In genomic region chr12:123506059-123506842, GRCh38 we compare ENCODE assay signal across 18 cellular contexts. TPM values are rescaled to one million over a fixed set of nuclear protein-coding genes. Genes with fewer than 3 reads are reported as not detected.
A peak's percentile ranks its signal among the peaks of the same experiment; 100 is the strongest.
DNase-seq lines count a peak whose midpoint lies in the region; ATAC-seq, FAIRE-seq and TF ChIP-seq lines count a peak whose summit lies in the region.
"Had no signal": no experiment of that assay in that cellular context is flagged by ENCODE, and none has a peak within 500 bp of the region (broad histone marks: within the 10 kb centered on the region; RNA-seq: fewer than 3 reads in every experiment).

No MANE protein-coding gene starts in this region.

- no peak overlapping the region for H3K27ac ChIP-seq in HepG2 (ENCODE audit: extremely low read length, insufficient read depth, low read length)
- H3K27ac ChIP-seq in right lobe of liver = no peak overlapping the region
- H3K27ac ChIP-seq in neuronal stem cell (replicated peaks; ENCODE audit: low read length) = no peak overlapping the region
- H3K27ac ChIP-seq: BLaER1 treated with 17β-estradiol and CSF1 and Interleukin-3, amounts not matched to agents 10 nM and 100 nM; GM23248 had no signal

- H3K9me3 Mint-ChIP-seq in dendritic cell treated with granulocyte-macrophage colony-stimulating factor and Interleukin-4, amounts not matched to agents 40 ng/mL and 50 ng/mL, for 4 days = no peaks in the 10 kb centered on the region
- H3K9me3 Mint-ChIP-seq in activated CD4-positive, alpha-beta T cell treated with anti-CD3 and anti-CD28 coated beads, Interleukin-2, amount 10 ng/mL, durations not matched to agents 7 days and 5 days = no peaks in the 10 kb centered on the region
- H3K9me3 Mint-ChIP-seq: CD4-positive, CD25-positive, alpha-beta regulatory T cell had no signal

- BruUV-seq in HepG2 (replicated peaks; lab: Mats Ljungman, UMichigan) = no TSS peak

- peaks cover 3% of the 10 kb centered on the region for H3K79me1 ChIP-seq in neuronal stem cell (ENCODE audit: low read depth, low read length)

- DNase-seq in HepG2 (ENCODE audit: low spot score) = no peak
- no peak for DNase-seq in right lobe of liver
- no peak for DNase-seq in neuronal stem cell (ENCODE audit: low spot score)
- DNase-seq in hippocampal formation (lab: John Stamatoyannopoulos, UW) = no peak
- no peak for DNase-seq in DMS 273 (lab: John Stamatoyannopoulos, UW; ENCODE audit: unreplicated experiment)
- DNase-seq in activated CD4-positive, alpha-beta T cell treated with anti-CD3 and anti-CD28 coated beads, Interleukin-2, amount 10 ng/mL, durations not matched to agents 7 days and 5 days = no peak
- DNase-seq: 8988T; ACHN; CD4-positive, CD25-positive, alpha-beta regulatory T cell; DMS79; GM23248 had no signal

- peak overlapping the region; percentile 88 for H2AK5ac ChIP-seq in neuronal stem cell (ENCODE audit: low read depth, low read length)

- H3K4me3 ChIP-seq in HepG2 (replicated peaks in 1 of 3; ENCODE audit: insufficient read depth in 1 of 3, low read depth in 2 of 3, low read length in 3 of 3) (no peak overlapping the region), right lobe of liver (no peak overlapping the region), neuronal stem cell (ENCODE audit: low read length in 2 of 2) (no peak overlapping the region)
- H3K4me3 ChIP-seq: BLaER1 treated with 17β-estradiol and CSF1 and Interleukin-3, amounts not matched to agents 10 nM and 100 nM; GM12878; GM23248 had no signal

- no peak overlapping the region for H3K4ac ChIP-seq in neuronal stem cell (ENCODE audit: low read length)

- H3K4me2 ChIP-seq in HepG2 (ENCODE audit: low read depth, low read length) (no peak overlapping the region), neuronal stem cell (ENCODE audit: insufficient read depth, low read length, poor library complexity, severe bottlenecking) (no peak overlapping the region)
- H3K4me2 ChIP-seq: BLaER1 treated with 17β-estradiol and CSF1 and Interleukin-3, amounts not matched to agents 10 nM and 100 nM had no signal

- no peak overlapping the region for H2BK120ac ChIP-seq in neuronal stem cell (ENCODE audit: low read depth, low read length)

- TF ChIP-seq CTCF in HepG2 (CRISPR knock-in tag; IDR thresholded peaks at IDR 0.05) (no peak), right lobe of liver (IDR thresholded peaks at IDR 0.05) (no peak)

- no peak overlapping the region for H2BK15ac ChIP-seq in neuronal stem cell (ENCODE audit: low read length)

- H2AFZ ChIP-seq in HepG2 (ENCODE audit: low read length) = no peak overlapping the region
- no peak overlapping the region for H2AFZ ChIP-seq in neuronal stem cell (ENCODE audit: low read length)
- H2AFZ ChIP-seq: GM23248 had no signal

- POLR2A ChIA-PET in HepG2 (lab: Yijun Ruan, JAX) = no interaction called here
- POLR2A ChIA-PET in activated CD4-positive, alpha-beta T cell treated with anti-CD3 and anti-CD28 coated beads, Interleukin-2, amount 10 ng/mL, durations not matched to agents 7 days and 5 days (lab: Charles Lee) = interaction anchor here (0.8 kb wide), 1 partner anchor 274 kb away, joined by 3 read pairs; no protein-coding TSS in a partner anchor

- no peak for TF ChIP-seq RAD21 in HepG2 (CRISPR knock-in tag; IDR thresholded peaks at IDR 0.05)

- H3K79me2 ChIP-seq in HepG2 (ENCODE audit: insufficient read depth, low read length) = no peaks in the 10 kb centered on the region

- peak overlapping the region; percentile 71 for H3K23ac ChIP-seq in neuronal stem cell (ENCODE audit: low read depth, low read length, poor library complexity)

- peak overlapping the region; percentile 25 for H3K18ac ChIP-seq in neuronal stem cell (ENCODE audit: low read length)

- peaks cover 6% of the 10 kb centered on the region for H3K36me3 Mint-ChIP-seq in dendritic cell treated with granulocyte-macrophage colony-stimulating factor and Interleukin-4, amounts not matched to agents 40 ng/mL and 50 ng/mL, for 4 days (ENCODE audit: low read depth)
- no peaks in the 10 kb centered on the region for H3K36me3 Mint-ChIP-seq in activated CD4-positive, alpha-beta T cell treated with anti-CD3 and anti-CD28 coated beads, Interleukin-2, amount 10 ng/mL, durations not matched to agents 7 days and 5 days (ENCODE audit: low read depth)
- H3K36me3 Mint-ChIP-seq: CD4-positive, CD25-positive, alpha-beta regulatory T cell had no signal

- H4K20me1 ChIP-seq in HepG2 (ENCODE audit: insufficient read depth, low read length) = no peaks in the 10 kb centered on the region
- H4K20me1 ChIP-seq: BLaER1 treated with 17β-estradiol and CSF1 and Interleukin-3, amounts not matched to agents 10 nM and 100 nM had no signal

- H2BK5ac ChIP-seq in neuronal stem cell (ENCODE audit: low read length) = no peak overlapping the region

- no peak overlapping the region for H3K4me3 Mint-ChIP-seq in dendritic cell treated with granulocyte-macrophage colony-stimulating factor and Interleukin-4, amounts not matched to agents 40 ng/mL and 50 ng/mL, for 4 days
- H3K4me3 Mint-ChIP-seq in activated CD4-positive, alpha-beta T cell treated with anti-CD3 and anti-CD28 coated beads, Interleukin-2, amount 10 ng/mL, durations not matched to agents 7 days and 5 days = no peak overlapping the region
- H3K4me3 Mint-ChIP-seq: CD4-positive, CD25-positive, alpha-beta regulatory T cell had no signal

- H4K8ac ChIP-seq in neuronal stem cell (ENCODE audit: low read depth, low read length) = no peak overlapping the region

- H3K9ac ChIP-seq in HepG2 (ENCODE audit: insufficient read depth, low read depth, low read length) (no peak overlapping the region), neuronal stem cell (ENCODE audit: low read depth, low read length, poor library complexity) (peak overlapping the region; percentile 15)
- H3K9ac ChIP-seq: BLaER1 treated with 17β-estradiol and CSF1 and Interleukin-3, amounts not matched to agents 10 nM and 100 nM; GM23248 had no signal

- H4K91ac ChIP-seq in neuronal stem cell (ENCODE audit: low read depth, low read length, poor library complexity) = peak overlapping the region; percentile 14

- H3K27me3 Mint-ChIP-seq in dendritic cell treated with granulocyte-macrophage colony-stimulating factor and Interleukin-4, amounts not matched to agents 40 ng/mL and 50 ng/mL, for 4 days = peaks cover 11% of the 10 kb centered on the region
- no peaks in the 10 kb centered on the region for H3K27me3 Mint-ChIP-seq in activated CD4-positive, alpha-beta T cell treated with anti-CD3 and anti-CD28 coated beads, Interleukin-2, amount 10 ng/mL, durations not matched to agents 7 days and 5 days
- H3K27me3 Mint-ChIP-seq: CD4-positive, CD25-positive, alpha-beta regulatory T cell had no signal

- ATAC-seq in HepG2 = peak; percentile 21
- no peak for ATAC-seq in right lobe of liver
- no peak for ATAC-seq in HG03378 (IDR thresholded peaks at IDR 0.05; ENCODE audit: unreplicated experiment)
- ATAC-seq: GM12878 had no signal

- intact Hi-C loops in HepG2 (cut with micrococcal nuclease; ENCODE audit: unreplicated experiment) = no loop called here
- intact Hi-C loops in right lobe of liver (cut with DNase I) = no loop called here
- intact Hi-C loops in dendritic cell treated with granulocyte-macrophage colony-stimulating factor and Interleukin-4, amounts not matched to agents 40 ng/mL and 50 ng/mL, for 4 days (cut with micrococcal nuclease) = no loop called here

- H3K27ac Mint-ChIP-seq in dendritic cell treated with granulocyte-macrophage colony-stimulating factor and Interleukin-4, amounts not matched to agents 40 ng/mL and 50 ng/mL, for 4 days = peak overlapping the region; percentile 2
- no peak overlapping the region for H3K27ac Mint-ChIP-seq in activated CD4-positive, alpha-beta T cell treated with anti-CD3 and anti-CD28 coated beads, Interleukin-2, amount 10 ng/mL, durations not matched to agents 7 days and 5 days
- H3K27ac Mint-ChIP-seq: CD4-positive, CD25-positive, alpha-beta regulatory T cell had no signal

- H3K4me1 Mint-ChIP-seq in dendritic cell treated with granulocyte-macrophage colony-stimulating factor and Interleukin-4, amounts not matched to agents 40 ng/mL and 50 ng/mL, for 4 days (ENCODE audit: low read depth) = peaks cover 5% of the 10 kb centered on the region
- H3K4me1 Mint-ChIP-seq in activated CD4-positive, alpha-beta T cell treated with anti-CD3 and anti-CD28 coated beads, Interleukin-2, amount 10 ng/mL, durations not matched to agents 7 days and 5 days = peaks cover 3% of the 10 kb centered on the region

- no peak overlapping the region for H2BK12ac ChIP-seq in neuronal stem cell (ENCODE audit: low read length)

- FAIRE-seq in HepG2 (lab: Jason Lieb, UNC) = no peak
- FAIRE-seq: GM12878, GM18507, H54, HTR-8/SVneo had no signal

- H3K14ac ChIP-seq in neuronal stem cell (ENCODE audit: low read length) = no peak overlapping the region

- CTCF ChIA-PET in HepG2 (lab: Yijun Ruan, JAX; ENCODE audit: low intra/inter-chr PET ratio, low total read pairs) = no interaction called here
- CTCF ChIA-PET in activated CD4-positive, alpha-beta T cell treated with anti-CD3 and anti-CD28 coated beads, Interleukin-2, amount 10 ng/mL, durations not matched to agents 7 days and 5 days (lab: Charles Lee) = interaction anchor here (1.5 kb wide), 1 partner anchor 21 kb away, joined by 3 read pairs; no protein-coding TSS in a partner anchor

- TF ChIP-seq EP300 in HepG2 (IDR thresholded peaks at IDR 0.05; ENCODE audit: low read depth in 2 of 2, low read length in 2 of 2) (no peak), HepG2 (CRISPR knock-in tag; IDR thresholded peaks at IDR 0.05; ENCODE audit: borderline replicate concordance) (no peak)

- WGBS in HepG2 (ENCODE audit: low lambda C conversion rate) = 94% methylated on average over 14 of the region's 17 CpGs
- 94% methylated on average over 6 of the region's 17 CpGs for WGBS in right lobe of liver (ENCODE audit: insufficient coverage, low coverage, low lambda C conversion rate, missing lambda C conversion rate)
- WGBS in neuronal stem cell (ENCODE audit: extremely low coverage in 2 of 2, insufficient read length in 2 of 2, insufficient replicate concordance in 1 of 2), 2 donors = no CpG with 5 or more reads among the region's 17 CpGs

- TF ChIP-seq POLR2A in HepG2 (IDR thresholded peaks at IDR 0.05; ENCODE audit: insufficient read depth in 1 of 2, low read depth in 2 of 2, low read length in 2 of 2) (no peak), right lobe of liver (IDR thresholded peaks at IDR 0.05) (no peak)

- H3K4me1 ChIP-seq in HepG2 (ENCODE audit: insufficient read depth, low read length) = no peaks in the 10 kb centered on the region
- no peaks in the 10 kb centered on the region for H3K4me1 ChIP-seq in right lobe of liver
- H3K4me1 ChIP-seq in neuronal stem cell (ENCODE audit: control insufficient read depth in 2 of 2, insufficient read depth in 1 of 2, low read depth in 1 of 2, low read length in 2 of 2) = peaks cover 4 to 7% of the 10 kb centered on the region in 2 donors

- in situ Hi-C loops in HepG2 (cut with HindIII; ENCODE audit: extremely low pct_ligation_motif_present, low pct_unique_long_range_greater_than_20kb) = no loop called here

- no peaks in the 10 kb centered on the region for H3K9me3 ChIP-seq in HepG2 (ENCODE audit: low read length)
- H3K9me3 ChIP-seq in right lobe of liver = no peaks in the 10 kb centered on the region
- H3K9me3 ChIP-seq in neuronal stem cell (replicated peaks in 1 of 2; ENCODE audit: control insufficient read depth in 2 of 2, insufficient read depth in 1 of 2, low read depth in 1 of 2, low read length in 2 of 2) = peaks cover 0 to 2% of the 10 kb centered on the region in 2 donors

- H3K27me3 ChIP-seq in HepG2 (ENCODE audit: control insufficient read depth in 1 of 2, insufficient read depth in 2 of 2, low read length in 2 of 2) = no peaks in the 10 kb centered on the region
- H3K27me3 ChIP-seq in right lobe of liver = no peaks in the 10 kb centered on the region
- H3K27me3 ChIP-seq in neuronal stem cell (ENCODE audit: control insufficient read depth in 3 of 3, insufficient read depth in 3 of 3, low read depth in 1 of 3, low read length in 3 of 3) = no peaks in the 10 kb centered on the region
- H3K27me3 ChIP-seq: BLaER1 treated with 17β-estradiol and CSF1 and Interleukin-3, amounts not matched to agents 10 nM and 100 nM had no signal

- H3K36me3 ChIP-seq in HepG2 (replicated peaks in 1 of 2; ENCODE audit: control insufficient read depth in 1 of 2, insufficient read depth in 2 of 2, low read length in 2 of 2) (peaks cover 6 to 13% of the 10 kb centered on the region in 2 experiments), right lobe of liver (no peaks in the 10 kb centered on the region), neuronal stem cell (replicated peaks in 1 of 2; ENCODE audit: control insufficient read depth in 2 of 2, insufficient read depth in 2 of 2, low read length in 2 of 2) (peaks cover 11 to 37% of the 10 kb centered on the region in 2 donors)

RNA-seq across cellular contexts. Expression of gene RILPL1, which starts 27.3 kb away (rescaled TPM):
- 3.9 and 5.8 TPM in 2 replicates for total RNA-seq in HepG2 (2016; rRNA removed; fragmentation: Illumina TruSeq; extraction: Trizol)
- total RNA-seq in HepG2 (2016; cell fraction: cytosol; rRNA removed; fragmentation: Illumina TruSeq; extraction: Trizol; ENCODE audit: low read depth) = 6.3 and 6.7 TPM in 2 replicates
- total RNA-seq in HepG2 (2016; cell fraction: insoluble cytoplasmic fraction; rRNA removed; fragmentation: Illumina TruSeq; extraction: Trizol) = 2.8 and 5.3 TPM in 2 replicates
- 6.3 and 7.3 TPM in 2 replicates for total RNA-seq in HepG2 (2016; cell fraction: membrane; rRNA removed; fragmentation: Illumina TruSeq; extraction: Trizol)
- 4.4 and 5.2 TPM in 2 replicates for total RNA-seq in HepG2 (2016; cell fraction: nucleus; rRNA removed; fragmentation: Illumina TruSeq; extraction: Trizol)
- polyA plus RNA-seq in HepG2 (2011; rRNA removed) = 28.4 and 32.0 TPM in 2 replicates
- 17.9 and 21.6 TPM in 2 replicates for polyA plus RNA-seq in HepG2 (2011; cell fraction: cytosol; rRNA removed)
- polyA plus RNA-seq in HepG2 (2011; cell fraction: nucleus; rRNA removed) = 30.6 and 32.1 TPM in 2 replicates
- 14.7 and 22.7 TPM in 2 replicates for polyA plus RNA-seq in HepG2 (2012)
- 6.6 and 7.4 TPM in 2 replicates for polyA plus RNA-seq in HepG2 (2016; cell fraction: cytosol; fragmentation: Illumina TruSeq; extraction: Trizol; ENCODE audit: low read depth)
- polyA plus RNA-seq in HepG2 (2016; cell fraction: insoluble cytoplasmic fraction; fragmentation: Illumina TruSeq; extraction: Trizol; ENCODE audit: low read depth) = 6.6 and 7.8 TPM in 2 replicates
- polyA plus RNA-seq in HepG2 (2016; cell fraction: membrane; fragmentation: Illumina TruSeq; extraction: Trizol; ENCODE audit: low read depth) = 9.0 and 9.4 TPM in 2 replicates
- polyA plus RNA-seq in HepG2 (2016; cell fraction: nucleus; fragmentation: Illumina TruSeq; extraction: Trizol; ENCODE audit: insufficient read depth, low read depth) = 19.9 and 21.9 TPM in 2 replicates
- polyA minus RNA-seq in HepG2 (2011; rRNA and poly(A)+ RNA removed; ENCODE audit: low replicate concordance) = 7.3 and 20.5 TPM in 2 replicates
- 9.8 and 11.1 TPM in 2 replicates for polyA minus RNA-seq in HepG2 (2011; cell fraction: cytosol; rRNA and poly(A)+ RNA removed)
- 16.5 and 17.8 TPM in 2 replicates for polyA minus RNA-seq in HepG2 (2011; cell fraction: nucleus; rRNA and poly(A)+ RNA removed)
- 1 to 10 TPM; 3.2 to 7.5 (median 5.3) TPM for total RNA-seq in right lobe of liver
- 42.4 TPM for polyA plus RNA-seq in neuronal stem cell (2013, experiment 1 of 2)
- polyA plus RNA-seq in neuronal stem cell (2013, experiment 2 of 2) = 42.6 TPM
- under 1 TPM; 0.79 to 0.89 TPM for total RNA-seq in activated CD4-positive, alpha-beta T cell treated with anti-CD3 and anti-CD28 coated beads, Interleukin-2, amount 10 ng/mL, durations not matched to agents 7 days and 5 days

RNA-seq across cellular contexts. Expression of gene SNRNP35, which starts 48.3 kb away (rescaled TPM):
- total RNA-seq in HepG2 (2016; rRNA removed; fragmentation: Illumina TruSeq; extraction: Trizol) (21.9 and 22.6 TPM in 2 replicates), right lobe of liver (10 to 100 TPM in 1 of 6 experiments, 1 to 10 TPM in 5; 7.8 to 10.3 (median 9.5) TPM)
- 7.0 and 8.3 TPM in 2 replicates for total RNA-seq in HepG2 (2016; cell fraction: cytosol; rRNA removed; fragmentation: Illumina TruSeq; extraction: Trizol; ENCODE audit: low read depth)
- 18.1 and 21.0 TPM in 2 replicates for total RNA-seq in HepG2 (2016; cell fraction: insoluble cytoplasmic fraction; rRNA removed; fragmentation: Illumina TruSeq; extraction: Trizol)
- 9.9 and 11.2 TPM in 2 replicates for total RNA-seq in HepG2 (2016; cell fraction: membrane; rRNA removed; fragmentation: Illumina TruSeq; extraction: Trizol)
- total RNA-seq in HepG2 (2016; cell fraction: nucleus; rRNA removed; fragmentation: Illumina TruSeq; extraction: Trizol) = 11.3 and 17.7 TPM in 2 replicates
- polyA plus RNA-seq in HepG2 (2011; rRNA removed) = 11.3 and 11.9 TPM in 2 replicates
- 8.2 and 8.4 TPM in 2 replicates for polyA plus RNA-seq in HepG2 (2011; cell fraction: cytosol; rRNA removed)
- 12.3 and 17.8 TPM in 2 replicates for polyA plus RNA-seq in HepG2 (2011; cell fraction: nucleus; rRNA removed)
- polyA plus RNA-seq in HepG2 (2012) = 14.7 and 17.5 TPM in 2 replicates
- 6.3 and 6.7 TPM in 2 replicates for polyA plus RNA-seq in HepG2 (2016; cell fraction: cytosol; fragmentation: Illumina TruSeq; extraction: Trizol; ENCODE audit: low read depth)
- polyA plus RNA-seq in HepG2 (2016; cell fraction: insoluble cytoplasmic fraction; fragmentation: Illumina TruSeq; extraction: Trizol; ENCODE audit: low read depth) = 27.9 and 29.1 TPM in 2 replicates
- polyA plus RNA-seq in HepG2 (2016; cell fraction: membrane; fragmentation: Illumina TruSeq; extraction: Trizol; ENCODE audit: low read depth) = 7.2 and 7.8 TPM in 2 replicates
- polyA plus RNA-seq in HepG2 (2016; cell fraction: nucleus; fragmentation: Illumina TruSeq; extraction: Trizol; ENCODE audit: insufficient read depth, low read depth) = 33.3 and 34.6 TPM in 2 replicates
- polyA minus RNA-seq in HepG2 (2011; rRNA and poly(A)+ RNA removed; ENCODE audit: low replicate concordance) = 9.0 and 11.4 TPM in 2 replicates
- 6.2 and 7.6 TPM in 2 replicates for polyA minus RNA-seq in HepG2 (2011; cell fraction: cytosol; rRNA and poly(A)+ RNA removed)
- polyA minus RNA-seq in HepG2 (2011; cell fraction: nucleus; rRNA and poly(A)+ RNA removed) = 14.2 and 18.2 TPM in 2 replicates
- 22.6 TPM for polyA plus RNA-seq in neuronal stem cell (2013, experiment 1 of 2)
- polyA plus RNA-seq in neuronal stem cell (2013, experiment 2 of 2) = 24.4 TPM
- total RNA-seq in activated CD4-positive, alpha-beta T cell treated with anti-CD3 and anti-CD28 coated beads, Interleukin-2, amount 10 ng/mL, durations not matched to agents 7 days and 5 days = 10 to 100 TPM; 24.8 to 31.7 TPM
